Comparison of ENCODE assay signal across 1 cellular context in genomic region chr5:132389453-132390286, GRCh38.
TF ChIP-seq lines count a peak whose summit lies in the region.

No MANE protein-coding gene starts in this region.

TF ChIP-seq in SK-N-SH, 30 proteins besides CTCF, POLR2A, EP300 and RAD21 (continued from another document):
- peak; percentile 22; the same call in 1 of the 2 replicates for TF ChIP-seq ZBTB33 (IDR thresholded peaks at IDR 0.05; ENCODE audit: borderline replicate concordance, low read depth)
